8 cellular contexts compared by ENCODE assay signal in genomic region chr13:107205318-107206112, GRCh38.
DNase-seq lines count a peak whose midpoint lies in the region; ATAC-seq lines count a peak whose summit lies in the region.

No MANE protein-coding gene starts in this region.

- H3K9me3 Mint-ChIP-seq in activated naive CD4-positive, alpha-beta T cell treated with anti-CD3 and anti-CD28 coated beads, Interleukin-2, amount 10 ng/mL, durations not matched to agents 7 days and 5 days = no peaks in the 10 kb centered on the region

- peak; percentile 84 for DNase-seq in GM03348 (ENCODE audit: low spot score)
- peak; percentile 21 for DNase-seq in Jurkat, Clone E6-1 (ENCODE audit: low read depth, low spot score)
- DNase-seq in SJCRH30 = peak; percentile 43 to 69
- peak; percentile 60 for DNase-seq in activated naive CD4-positive, alpha-beta T cell treated with anti-CD3 and anti-CD28 coated beads, Interleukin-2, amount 10 ng/mL, durations not matched to agents 7 days and 5 days
- DNase-seq in Right ventricle myocardium superior = peak; percentile 66
- DNase-seq in putamen (ENCODE audit: low spot score) = peak; percentile 77
- DNase-seq in NCI-H1048 (lab: John Stamatoyannopoulos, UW) = no peak

- intact Hi-C loops in Right ventricle myocardium superior (cut with DNase I) = no loop called here

- H3K9me3 ChIP-seq in SJCRH30 (replicated peaks) = no peaks in the 10 kb centered on the region

- H3K36me3 ChIP-seq in SJCRH30 = no peaks in the 10 kb centered on the region

- no peak overlapping the region for H3K27ac ChIP-seq in SJCRH30

- no peaks in the 10 kb centered on the region for H3K27me3 Mint-ChIP-seq in activated naive CD4-positive, alpha-beta T cell treated with anti-CD3 and anti-CD28 coated beads, Interleukin-2, amount 10 ng/mL, durations not matched to agents 7 days and 5 days

- 0 out of 2 replicates have a peak, but pooled peaks cover 7% of the 10 kb centered on the region for H3K4me1 ChIP-seq in SJCRH30

- no peak overlapping the region for H3K27ac Mint-ChIP-seq in activated naive CD4-positive, alpha-beta T cell treated with anti-CD3 and anti-CD28 coated beads, Interleukin-2, amount 10 ng/mL, durations not matched to agents 7 days and 5 days

- ATAC-seq in GM21737 (IDR thresholded peaks at IDR 0.05; ENCODE audit: unreplicated experiment) (peak; percentile 97), Right ventricle myocardium superior (ENCODE audit: poor library complexity) (peak; percentile 85)

- no peaks in the 10 kb centered on the region for H3K4me1 Mint-ChIP-seq in activated naive CD4-positive, alpha-beta T cell treated with anti-CD3 and anti-CD28 coated beads, Interleukin-2, amount 10 ng/mL, durations not matched to agents 7 days and 5 days

- no peak overlapping the region for H3K4me3 ChIP-seq in Jurkat, Clone E6-1 (ENCODE audit: low read length)
- no peak overlapping the region for H3K4me3 ChIP-seq in SJCRH30

- no peaks in the 10 kb centered on the region; the same call in 1 of the 2 replicates for H3K27me3 ChIP-seq in SJCRH30

- CTCF ChIA-PET in activated naive CD4-positive, alpha-beta T cell treated with anti-CD3 and anti-CD28 coated beads, Interleukin-2, amount 10 ng/mL, durations not matched to agents 7 days and 5 days (lab: Charles Lee) = interaction anchor here (0.8 kb wide), 1 partner anchor 949 kb away, joined by 3 read pairs; no protein-coding TSS in a partner anchor

- H3K36me3 Mint-ChIP-seq in activated naive CD4-positive, alpha-beta T cell treated with anti-CD3 and anti-CD28 coated beads, Interleukin-2, amount 10 ng/mL, durations not matched to agents 7 days and 5 days = no peaks in the 10 kb centered on the region

- H3K4me3 Mint-ChIP-seq in activated naive CD4-positive, alpha-beta T cell treated with anti-CD3 and anti-CD28 coated beads, Interleukin-2, amount 10 ng/mL, durations not matched to agents 7 days and 5 days = no peak overlapping the region
